Comparison of ENCODE assay signal across 19 cellular contexts in the genomic region with DNA sequence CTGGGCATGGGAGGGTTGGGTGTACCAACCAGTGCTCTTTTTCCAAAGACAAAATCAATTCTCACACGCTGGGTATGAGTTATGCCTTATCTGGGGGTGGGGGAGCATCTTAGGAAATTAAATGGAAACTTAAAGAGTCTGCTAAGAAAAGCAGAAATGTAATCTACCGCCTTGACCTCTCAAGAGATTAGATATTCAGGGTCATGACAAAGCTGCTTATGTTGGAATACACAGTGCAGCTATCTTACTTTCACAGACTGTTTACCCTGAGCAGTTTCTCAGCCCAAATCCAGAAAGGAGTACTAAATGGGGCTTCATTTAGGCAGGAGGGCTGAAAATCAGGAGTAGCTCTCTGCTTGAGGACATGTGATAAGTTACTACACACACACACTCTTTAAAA. TPM values are rescaled to one million over a fixed set of nuclear protein-coding genes. Genes with fewer than 3 reads are reported as not detected.
A peak's percentile ranks its signal among the peaks of the same experiment; 100 is the strongest.
DNase-seq lines count a peak whose midpoint lies in the region; ATAC-seq and TF ChIP-seq lines count a peak whose summit lies in the region.
"Had no signal": no experiment of that assay in that cellular context is flagged by ENCODE, and none has a peak within 500 bp of the region (broad histone marks: within the 10 kb centered on the region; RNA-seq: fewer than 3 reads in every experiment).

No MANE protein-coding gene starts in this region.

- peak overlapping the region in 3 of 5 experiments; percentile 63 to 91 (median 91) for H3K27ac Mint-ChIP-seq in brain
- H3K27ac Mint-ChIP-seq in type B pancreatic cell: peak overlapping the region; percentile 62
- no peak overlapping the region for H3K27ac Mint-ChIP-seq in activated CD8-positive, alpha-beta T cell treated with anti-CD3 and anti-CD28 coated beads, Interleukin-2, amount 10 ng/mL, durations not matched to agents 7 days and 5 days
- H3K27ac Mint-ChIP-seq: memory B cell had no signal

- H3K4me2 ChIP-seq in mesenchymal stem cell (ENCODE audit: low read length, poor library complexity, severe bottlenecking): peak overlapping the region; percentile 32
- H3K4me2 ChIP-seq: A549 had no signal

- H3K79me1 ChIP-seq in mesenchymal stem cell (replicated peaks; ENCODE audit: low read length, poor library complexity, severe bottlenecking): no peaks in the 10 kb centered on the region

- H3K18ac ChIP-seq in mesenchymal stem cell (ENCODE audit: low read depth in 1 of 2, low read length in 2 of 2): no peak overlapping the region

- peaks cover 5 to 26% (median 18%) of the 10 kb centered on the region in 5 experiments for H3K9me3 Mint-ChIP-seq in brain
- H3K9me3 Mint-ChIP-seq in type B pancreatic cell: no peaks in the 10 kb centered on the region
- H3K9me3 Mint-ChIP-seq in activated CD8-positive, alpha-beta T cell treated with anti-CD3 and anti-CD28 coated beads, Interleukin-2, amount 10 ng/mL, durations not matched to agents 7 days and 5 days (ENCODE audit: insufficient read depth): no peaks in the 10 kb centered on the region
- H3K9me3 Mint-ChIP-seq: memory B cell had no signal

- peak in 1 of 2 donors; percentile 30 for DNase-seq in cardiac muscle cell (ENCODE audit: low read depth in 1 of 2, low spot score in 1 of 2)
- no peak for DNase-seq in left ventricle myocardium inferior
- DNase-seq in mesenchymal stem cell: peak; percentile 22
- no peak for DNase-seq in type B pancreatic cell (ENCODE audit: extremely low spot score, unreplicated experiment)
- DNase-seq in cerebellar cortex (ENCODE audit: low spot score): no peak
- no peak for DNase-seq in activated CD8-positive, alpha-beta T cell treated with anti-CD3 and anti-CD28 coated beads, Interleukin-2, amount 10 ng/mL, durations not matched to agents 7 days and 5 days
- DNase-seq: activated naive CD4-positive, alpha-beta T cell treated with Interleukin-2 at 50 U/mL for 16 hours; GDM1; NCI-H1694 treated with DMSO at 0.1 percent for 48 hours; NCI-H524; ovary; stimulated activated CD4-positive, alpha-beta T cell treated with anti-CD3 and anti-CD28 coated beads, Interleukin-12 subunit alpha, Interleukin-12 subunit beta, amount 100 ng/mL, for 4 hours; stimulated activated naive CD4-positive, alpha-beta T cell; T-helper 1 cell; upper lobe of left lung had no signal

- no peak overlapping the region for H3K9ac ChIP-seq in mesenchymal stem cell (ENCODE audit: low read length)

- ATAC-seq in HG03378 (IDR thresholded peaks at IDR 0.05; ENCODE audit: unreplicated experiment): no peak
- no peak for ATAC-seq in activated CD8-positive, alpha-beta T cell treated with anti-CD3 and anti-CD28 coated beads, Interleukin-2, amount 10 ng/mL, durations not matched to agents 7 days and 5 days
- ATAC-seq: A549 had no signal

- intact Hi-C loops in left ventricle myocardium inferior (cut with micrococcal nuclease): no loop called here

- TF ChIP-seq CTCF in cardiac muscle cell (IDR thresholded peaks at IDR 0.05; ENCODE audit: low read depth, low read length) (no peak), left ventricle myocardium inferior (IDR thresholded peaks at IDR 0.05; ENCODE audit: borderline replicate concordance) (no peak), brain (conservative IDR thresholded peaks at IDR 0.05) (no peak), type B pancreatic cell (conservative IDR thresholded peaks at IDR 0.05) (no peak)

- H3K4me1 Mint-ChIP-seq in brain (peaks cover 62% of the 10 kb centered on the region), type B pancreatic cell (ENCODE audit: unreplicated experiment) (peaks cover 21% of the 10 kb centered on the region)
- H3K4me1 Mint-ChIP-seq in activated CD8-positive, alpha-beta T cell treated with anti-CD3 and anti-CD28 coated beads, Interleukin-2, amount 10 ng/mL, durations not matched to agents 7 days and 5 days (ENCODE audit: low read depth): peaks cover 12% of the 10 kb centered on the region

- H3K27me3 ChIP-seq in cardiac muscle cell (peaks cover 8% of the 10 kb centered on the region), left ventricle myocardium inferior (ENCODE audit: low read depth) (peaks cover 25% of the 10 kb centered on the region), mesenchymal stem cell (ENCODE audit: control insufficient read depth in 1 of 2, insufficient read depth in 1 of 2, low read length in 2 of 2) (peaks cover 0 to under 1% of the 10 kb centered on the region in 2 experiments)
- H3K27me3 ChIP-seq: ovary had no signal

- CTCF ChIA-PET in activated CD8-positive, alpha-beta T cell treated with anti-CD3 and anti-CD28 coated beads, Interleukin-2, amount 10 ng/mL, durations not matched to agents 7 days and 5 days (lab: Charles Lee): no interaction called here

- H2BK5ac ChIP-seq in mesenchymal stem cell (ENCODE audit: low read depth, low read length, poor library complexity, severe bottlenecking): no peak overlapping the region

- POLR2A ChIA-PET in activated CD8-positive, alpha-beta T cell treated with anti-CD3 and anti-CD28 coated beads, Interleukin-2, amount 10 ng/mL, durations not matched to agents 7 days and 5 days (lab: Charles Lee): no interaction called here

- H3K14ac ChIP-seq in mesenchymal stem cell (ENCODE audit: low read length in 2 of 2): no peak overlapping the region

- no peak overlapping the region for H2BK15ac ChIP-seq in mesenchymal stem cell (ENCODE audit: low read depth, poor library complexity, severe bottlenecking)

- H3K36me3 Mint-ChIP-seq in brain (peaks cover 68% of the 10 kb centered on the region), type B pancreatic cell (peaks cover 51% of the 10 kb centered on the region)
- peaks cover 8% of the 10 kb centered on the region for H3K36me3 Mint-ChIP-seq in activated CD8-positive, alpha-beta T cell treated with anti-CD3 and anti-CD28 coated beads, Interleukin-2, amount 10 ng/mL, durations not matched to agents 7 days and 5 days (ENCODE audit: low read depth)

- no peak overlapping the region for H2BK12ac ChIP-seq in mesenchymal stem cell (ENCODE audit: low read length in 2 of 2)

- H3K9me3 ChIP-seq in cardiac muscle cell (ENCODE audit: low read depth) (no peaks in the 10 kb centered on the region), left ventricle myocardium inferior (replicated peaks) (no peaks in the 10 kb centered on the region), mesenchymal stem cell (ENCODE audit: control insufficient read depth, low read length) (no peaks in the 10 kb centered on the region)
- H3K9me3 ChIP-seq: A549, ovary, upper lobe of left lung had no signal

- peak overlapping the region; percentile 71 for H3K27ac ChIP-seq in cardiac muscle cell
- no peak overlapping the region for H3K27ac ChIP-seq in left ventricle myocardium inferior (replicated peaks)
- H3K27ac ChIP-seq in mesenchymal stem cell (ENCODE audit: low read length, poor library complexity, severe bottlenecking): peak overlapping the region; percentile 30
- H3K27ac ChIP-seq: A549, upper lobe of left lung had no signal

- H3K4me3 Mint-ChIP-seq in brain: peak overlapping the region; percentile 90 to 96 (median 92)
- H3K4me3 Mint-ChIP-seq in type B pancreatic cell: peak overlapping the region; percentile 95
- H3K4me3 Mint-ChIP-seq in activated CD8-positive, alpha-beta T cell treated with anti-CD3 and anti-CD28 coated beads, Interleukin-2, amount 10 ng/mL, durations not matched to agents 7 days and 5 days: no peak overlapping the region
- H3K4me3 Mint-ChIP-seq: memory B cell had no signal

- H3K23ac ChIP-seq in mesenchymal stem cell (ENCODE audit: low read length in 2 of 2): no peak overlapping the region

- no peak overlapping the region for H4K91ac ChIP-seq in mesenchymal stem cell (ENCODE audit: low read length)

- H3K4me3 ChIP-seq in cardiac muscle cell (no peak overlapping the region), left ventricle myocardium inferior (no peak overlapping the region), mesenchymal stem cell (ENCODE audit: insufficient read depth in 1 of 2, low read depth in 1 of 2, low read length in 2 of 2) (peak overlapping the region in 1 of 2 experiments; percentile 79)
- H3K4me3 ChIP-seq: A549, ovary had no signal

- H2BK120ac ChIP-seq in mesenchymal stem cell (ENCODE audit: low read depth, low read length): no peak overlapping the region

- H3K36me3 ChIP-seq in cardiac muscle cell (peaks cover 13% of the 10 kb centered on the region), left ventricle myocardium inferior (no peaks in the 10 kb centered on the region), mesenchymal stem cell (ENCODE audit: control insufficient read depth in 1 of 2, insufficient read depth in 2 of 2, low read depth in 1 of 2, low read length in 2 of 2) (peaks cover 13 to 18% of the 10 kb centered on the region in 2 experiments)
- H3K36me3 ChIP-seq: ovary had no signal

- H4K8ac ChIP-seq in mesenchymal stem cell (ENCODE audit: low read length): no peak overlapping the region

- H2AK5ac ChIP-seq in mesenchymal stem cell (ENCODE audit: low read length, severe bottlenecking): no peak overlapping the region

- no peak overlapping the region for H3K4ac ChIP-seq in mesenchymal stem cell (ENCODE audit: low read depth in 1 of 2, low read length in 2 of 2)

- H3K27me3 Mint-ChIP-seq in brain (peaks cover 13% of the 10 kb centered on the region), type B pancreatic cell (no peaks in the 10 kb centered on the region)
- H3K27me3 Mint-ChIP-seq in activated CD8-positive, alpha-beta T cell treated with anti-CD3 and anti-CD28 coated beads, Interleukin-2, amount 10 ng/mL, durations not matched to agents 7 days and 5 days (ENCODE audit: low read depth): peaks cover 39% of the 10 kb centered on the region

- peaks cover 13% of the 10 kb centered on the region for H3K4me1 ChIP-seq in cardiac muscle cell (ENCODE audit: low read depth)
- peaks cover 31% of the 10 kb centered on the region for H3K4me1 ChIP-seq in left ventricle myocardium inferior
- peaks cover 10% of the 10 kb centered on the region for H3K4me1 ChIP-seq in mesenchymal stem cell (ENCODE audit: control insufficient read depth, insufficient read depth, low read depth, low read length)
- H3K4me1 ChIP-seq: A549 had no signal

- no peak overlapping the region for H2AFZ ChIP-seq in mesenchymal stem cell (ENCODE audit: low read depth, low read length)

- no CpG with 5 or more reads among the region's 2 CpGs for WGBS in mesenchymal stem cell

RNA-seq across cellular contexts. Expression of gene MEST, which starts 2.6 kb away (rescaled TPM):
- 56.2 and 57.2 TPM in 2 replicates for total RNA-seq in cardiac muscle cell
- 91.6 and 98.3 TPM in 2 replicates for polyA plus RNA-seq in cardiac muscle cell
- 4.9 TPM for total RNA-seq in left ventricle myocardium inferior
- 290 TPM for polyA plus RNA-seq in brain (ENCODE audit: insufficient read depth, low read depth, low replicate concordance)
- 614 TPM for polyA plus RNA-seq in mesenchymal stem cell (2013, experiment 1 of 2)
- polyA plus RNA-seq in mesenchymal stem cell (2013, experiment 2 of 2): 634 TPM
- total RNA-seq in type B pancreatic cell (ENCODE audit: low replicate concordance): 489 and 572 TPM in 2 replicates
- 1 to 10 TPM; 2.9 to 3.5 TPM for total RNA-seq in activated CD8-positive, alpha-beta T cell treated with anti-CD3 and anti-CD28 coated beads, Interleukin-2, amount 10 ng/mL, durations not matched to agents 7 days and 5 days

RNA-seq across cellular contexts. Expression of gene CEP41, which starts 53.7 kb away (rescaled TPM):
- total RNA-seq in cardiac muscle cell (8.0 and 10.7 TPM in 2 replicates), left ventricle myocardium inferior (5.8 TPM), type B pancreatic cell (ENCODE audit: low replicate concordance) (20.1 and 33.0 TPM in 2 replicates)
- polyA plus RNA-seq in cardiac muscle cell (27.4 and 48.8 TPM in 2 replicates), brain (ENCODE audit: insufficient read depth, low read depth, low replicate concordance) (86.1 TPM)
- 15.1 TPM for polyA plus RNA-seq in mesenchymal stem cell (2013, experiment 1 of 2)
- 17.7 TPM for polyA plus RNA-seq in mesenchymal stem cell (2013, experiment 2 of 2)
- 10 to 100 TPM; 27.6 to 31.1 TPM for total RNA-seq in activated CD8-positive, alpha-beta T cell treated with anti-CD3 and anti-CD28 coated beads, Interleukin-2, amount 10 ng/mL, durations not matched to agents 7 days and 5 days
